ENCODE assay signal across 9 cellular contexts in genomic region chr10:123134915-123135414, GRCh38. TPM values are rescaled to one million over a fixed set of nuclear protein-coding genes. Genes with fewer than 3 reads are reported as not detected.
DNase-seq lines count a peak whose midpoint lies in the region; ATAC-seq and TF ChIP-seq lines count a peak whose summit lies in the region.
"Had no signal": no experiment of that assay in that cellular context is flagged by ENCODE, and none has a peak within 500 bp of the region (broad histone marks: within the 10 kb centered on the region; RNA-seq: fewer than 3 reads in every experiment).

No MANE protein-coding gene starts in this region.

- H3K36me3 ChIP-seq in iPS-18a (ENCODE audit: control insufficient read depth, low read depth, low read length) = no peaks in the 10 kb centered on the region

- no peak for ATAC-seq in natural killer cell treated with Interleukin-12 subunit alpha and Interleukin-12 subunit beta and Interleukin-15 and Interleukin-18, amount 100 ng/mL, for 72 hours
- ATAC-seq in natural killer cell = no peak
- ATAC-seq in GM21515 (IDR thresholded peaks at IDR 0.05; ENCODE audit: unreplicated experiment) = no peak
- no peak for ATAC-seq in GM18502 (IDR thresholded peaks at IDR 0.05; ENCODE audit: poor library complexity, unreplicated experiment)

- H3K27ac Mint-ChIP-seq in natural killer cell treated with Interleukin-12 subunit alpha and Interleukin-12 subunit beta and Interleukin-15 and Interleukin-18, amount 100 ng/mL, for 72 hours = no peak overlapping the region
- H3K27ac Mint-ChIP-seq in natural killer cell = no peak overlapping the region

- H3K4me1 ChIP-seq in iPS-18a (ENCODE audit: control insufficient read depth, low read depth, low read length) = peaks cover 29% of the 10 kb centered on the region

- H3K4me3 ChIP-seq in iPS-18a (ENCODE audit: low read length) = peak overlapping the region; percentile 55

- peaks cover 100% of the 10 kb centered on the region for H3K27me3 ChIP-seq in iPS-18a (ENCODE audit: control insufficient read depth, insufficient read depth, low read length)

- H3K27me3 Mint-ChIP-seq in natural killer cell treated with Interleukin-12 subunit alpha and Interleukin-12 subunit beta and Interleukin-15 and Interleukin-18, amount 100 ng/mL, for 72 hours = peaks cover 46 to 69% of the 10 kb centered on the region in 2 donors
- H3K27me3 Mint-ChIP-seq in natural killer cell (ENCODE audit: low read depth in 2 of 2) = peaks cover 63 to 76% of the 10 kb centered on the region in 2 donors

- H3K9me3 Mint-ChIP-seq in natural killer cell treated with Interleukin-12 subunit alpha and Interleukin-12 subunit beta and Interleukin-15 and Interleukin-18, amount 100 ng/mL, for 72 hours = no peaks in the 10 kb centered on the region
- H3K9me3 Mint-ChIP-seq in natural killer cell = no peaks in the 10 kb centered on the region

- H3K4me3 Mint-ChIP-seq in natural killer cell treated with Interleukin-12 subunit alpha and Interleukin-12 subunit beta and Interleukin-15 and Interleukin-18, amount 100 ng/mL, for 72 hours = peak overlapping the region; percentile 38
- H3K4me3 Mint-ChIP-seq in natural killer cell = no peak overlapping the region

- intact Hi-C loops in natural killer cell (cut with micrococcal nuclease) = loop anchor here (10.0 kb wide), 1 partner anchor 830 kb away; no protein-coding TSS in a partner anchor

- H3K27ac ChIP-seq in iPS-18a (ENCODE audit: low read length) = no peak overlapping the region

- H3K36me3 Mint-ChIP-seq in natural killer cell treated with Interleukin-12 subunit alpha and Interleukin-12 subunit beta and Interleukin-15 and Interleukin-18, amount 100 ng/mL, for 72 hours = no peaks in the 10 kb centered on the region
- H3K36me3 Mint-ChIP-seq in natural killer cell = no peaks in the 10 kb centered on the region

- no peak for DNase-seq in natural killer cell treated with Interleukin-12 subunit alpha and Interleukin-12 subunit beta and Interleukin-15 and Interleukin-18, amount 100 ng/mL, for 72 hours (ENCODE audit: low spot score)
- DNase-seq in natural killer cell (no peak), SK-N-DZ (ENCODE audit: low spot score) (peak; percentile 81), NCI-H2107 treated with DMSO at 0.1 percent for 48 hours (lab: John Stamatoyannopoulos, UW; ENCODE audit: unreplicated experiment) (no peak), NAMALWA (ENCODE audit: low spot score) (no peak)
- DNase-seq: GDM1 had no signal

- no peaks in the 10 kb centered on the region for H3K9me3 ChIP-seq in iPS-18a (ENCODE audit: control insufficient read depth, low read depth, low read length)

- no peak for TF ChIP-seq CTCF in natural killer cell (IDR thresholded peaks at IDR 0.05)

- H3K4me1 Mint-ChIP-seq in natural killer cell treated with Interleukin-12 subunit alpha and Interleukin-12 subunit beta and Interleukin-15 and Interleukin-18, amount 100 ng/mL, for 72 hours (ENCODE audit: low read depth in 2 of 2) = peaks cover 27 to 28% of the 10 kb centered on the region in 2 donors
- H3K4me1 Mint-ChIP-seq in natural killer cell = peaks cover 20 to 28% of the 10 kb centered on the region in 2 donors

- H3K9ac ChIP-seq in iPS-18a (ENCODE audit: low read length) = no peak overlapping the region

RNA-seq across cellular contexts. Expression of gene HMX3, which starts 0.8 kb away (rescaled TPM):
- not detected for total RNA-seq in natural killer cell treated with Interleukin-12 subunit alpha and Interleukin-12 subunit beta and Interleukin-15 and Interleukin-18, amount 100 ng/mL, for 72 hours
- total RNA-seq in natural killer cell = under 1 TPM in 1 of 3 donors, not detected in 2; 0.33 TPM
- 25.5 and 28.4 TPM in 2 replicates for polyA plus RNA-seq in SK-N-DZ (2014; cell fraction: cytosol; rRNA removed)
- 6.8 and 12.3 TPM in 2 replicates for polyA plus RNA-seq in SK-N-DZ (2014; cell fraction: nucleus; rRNA removed)

RNA-seq across cellular contexts. Expression of gene HMX2, which starts 13.0 kb away (rescaled TPM):
- not detected for total RNA-seq in natural killer cell treated with Interleukin-12 subunit alpha and Interleukin-12 subunit beta and Interleukin-15 and Interleukin-18, amount 100 ng/mL, for 72 hours
- not detected for total RNA-seq in natural killer cell
- polyA plus RNA-seq in SK-N-DZ (2014; cell fraction: cytosol; rRNA removed) = 9.6 and 13.8 TPM in 2 replicates
- polyA plus RNA-seq in SK-N-DZ (2014; cell fraction: nucleus; rRNA removed) = 10.7 and 13.7 TPM in 2 replicates

RNA-seq across cellular contexts. Expression of gene BUB3, which starts 19.2 kb away (rescaled TPM):
- 100 to 1,000 TPM; 163 to 226 TPM for total RNA-seq in natural killer cell treated with Interleukin-12 subunit alpha and Interleukin-12 subunit beta and Interleukin-15 and Interleukin-18, amount 100 ng/mL, for 72 hours
- total RNA-seq in natural killer cell = 100 to 1,000 TPM; 122 to 145 (median 125) TPM
- 532 and 549 TPM in 2 replicates for polyA plus RNA-seq in SK-N-DZ (2014; cell fraction: cytosol; rRNA removed)
- 533 and 597 TPM in 2 replicates for polyA plus RNA-seq in SK-N-DZ (2014; cell fraction: nucleus; rRNA removed)
